ENCODE assay signal across 8 cellular contexts in the genomic region with DNA sequence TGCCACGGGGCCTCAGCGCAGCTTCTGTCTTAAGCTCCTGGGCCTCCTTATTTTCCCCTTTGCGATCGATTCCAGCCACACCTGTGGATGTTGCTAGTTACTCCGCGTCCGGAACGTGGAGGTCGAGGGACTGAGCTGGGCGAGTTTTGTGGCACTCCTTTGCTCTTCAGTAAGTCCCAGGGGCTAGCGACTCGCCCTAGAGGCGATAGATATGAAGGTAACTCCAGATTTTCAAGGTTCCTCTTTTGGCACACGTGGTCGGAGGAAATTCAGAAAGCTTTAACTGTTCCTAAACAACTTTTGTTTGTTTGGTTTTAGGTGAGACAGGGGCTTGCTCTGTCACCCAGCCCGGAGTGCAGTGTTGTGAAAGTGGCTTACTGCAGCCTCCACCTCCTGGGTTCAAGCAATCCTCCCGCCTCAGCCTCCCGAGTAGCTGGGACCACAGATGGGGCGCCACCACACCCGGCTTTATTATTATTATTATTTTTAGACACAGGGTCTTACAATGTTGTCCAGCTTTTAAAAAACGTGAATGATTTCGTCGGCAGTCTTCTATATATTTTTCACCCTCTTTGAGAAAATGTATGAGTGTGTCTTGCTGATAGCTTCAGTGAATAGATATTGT.
A peak's percentile ranks its signal among the peaks of the same experiment; 100 is the strongest.
DNase-seq lines count a peak whose midpoint lies in the region; ATAC-seq and TF ChIP-seq lines count a peak whose summit lies in the region.

No MANE protein-coding gene starts in this region.

- H3K4me1 ChIP-seq in neuron (ENCODE audit: insufficient read depth, low read length): peaks cover 12% of the 10 kb centered on the region

- peak; percentile 33 for ATAC-seq in HG03521 (IDR thresholded peaks at IDR 0.05; ENCODE audit: unreplicated experiment)

- no peaks in the 10 kb centered on the region for H3K9me3 ChIP-seq in neuron (ENCODE audit: low read length)

- peak overlapping the region; percentile 95 for H2AFZ ChIP-seq in neuron (ENCODE audit: low read depth, low read length)

- no peak for TF ChIP-seq CTCF in GM06990 (IDR thresholded peaks at IDR 0.05; ENCODE audit: insufficient read depth, low read length, poor library complexity, severe bottlenecking)
- no peak for TF ChIP-seq CTCF in GM20000 (IDR thresholded peaks at IDR 0.05; ENCODE audit: extremely low read depth, missing control alignments)
- TF ChIP-seq CTCF in fibroblast of mammary gland (conservative IDR thresholded peaks at IDR 0.05; ENCODE audit: control insufficient read depth, insufficient read depth, low read depth, low read length): no peak

- no peaks in the 10 kb centered on the region for H3K27me3 ChIP-seq in GM06990 (replicated peaks; ENCODE audit: control insufficient read depth, insufficient read depth, low read length)
- no peaks in the 10 kb centered on the region for H3K27me3 ChIP-seq in neuron (ENCODE audit: insufficient read depth, low read length)

- DNase-seq in GM06990 (ENCODE audit: extremely low read depth, insufficient read length) (no peak), GM20000 (ENCODE audit: low spot score) (peak; percentile 32), UCSD-AML1 (lab: John Stamatoyannopoulos, UW; ENCODE audit: unreplicated experiment) (peak; percentile 67), fibroblast of mammary gland (ENCODE audit: low read depth) (peak; percentile 21), epidermal melanocyte (ENCODE audit: insufficient read length, low spot score) (no peak), amniotic stem cell (lab: John Stamatoyannopoulos, UW) (no peak)

- H3K36me3 ChIP-seq in GM06990 (ENCODE audit: control insufficient read depth, insufficient read depth, low read length) (no peaks in the 10 kb centered on the region; the same call in 1 of the 2 replicates), neuron (ENCODE audit: insufficient read depth, low read length) (no peaks in the 10 kb centered on the region)

- H3K4me3 ChIP-seq in GM06990 (replicated peaks; ENCODE audit: low read depth, low read length) (peak overlapping the region; percentile 99), fibroblast of mammary gland (ENCODE audit: control insufficient read depth, low read depth, low read length) (peak overlapping the region; percentile 94), neuron (ENCODE audit: low read length) (peak overlapping the region; percentile 82)

Comparison
In these comparisons a context has a peak if more than half of its experiments do, and no peak if none do; other contexts are left out.
1. DNase-seq: peak in GM20000 (single experiment), UCSD-AML1 (single experiment) and fibroblast of mammary gland (single experiment); none in GM06990 (single experiment), epidermal melanocyte (single experiment) and amniotic stem cell (single experiment).
2. Peak in every context shown above with its lines, with median percentiles within 50 percentile points of each other: H3K4me3 ChIP-seq.